Comparison of ENCODE assay signal across 9 cellular contexts in the genomic region with DNA sequence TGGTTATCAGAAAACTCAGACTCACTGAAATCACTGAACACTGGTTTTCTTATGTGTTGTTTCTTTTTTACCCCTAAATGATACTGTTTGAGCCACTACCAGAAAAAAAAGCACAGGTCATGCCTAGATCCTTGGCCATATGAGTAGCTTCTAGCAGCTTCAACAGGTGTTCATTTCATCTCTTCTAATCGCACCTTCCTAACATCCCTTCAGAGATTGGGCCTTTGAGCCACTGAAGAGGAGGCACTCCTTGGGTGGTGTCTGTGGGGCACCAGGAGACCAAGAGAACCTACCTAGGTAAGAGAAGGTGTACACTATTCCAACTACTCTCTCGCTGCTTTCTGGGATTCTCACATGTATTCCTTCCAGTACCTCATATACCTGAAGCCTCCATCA. TPM values are rescaled to one million over a fixed set of nuclear protein-coding genes. Genes with fewer than 3 reads are reported as not detected.
DNase-seq lines count a peak whose midpoint lies in the region; ATAC-seq and TF ChIP-seq lines count a peak whose summit lies in the region.
"Had no signal": no experiment of that assay in that cellular context is flagged by ENCODE, and none has a peak within 500 bp of the region (broad histone marks: within the 10 kb centered on the region; RNA-seq: fewer than 3 reads in every experiment).

No MANE protein-coding gene starts in this region.

- peak overlapping the region; percentile 91 for H3K27ac Mint-ChIP-seq in activated CD8-positive, alpha-beta T cell treated with anti-CD3 and anti-CD28 coated beads for 36 hours
- peak overlapping the region; percentile 59 for H3K27ac Mint-ChIP-seq in glutamatergic neuron (ENCODE audit: unreplicated experiment)

- in situ Hi-C loops in GM23248 (cut with MboI), result no loop called here

- H3F3A ChIP-seq in GM23248 (ENCODE audit: insufficient read depth), result peaks cover 72% of the 10 kb centered on the region

- H3K27ac ChIP-seq in GM23248, result peak overlapping the region; percentile 98
- H3K27ac ChIP-seq in spleen, result peak overlapping the region; percentile 71 to 94 (median 90)
- H3K27ac ChIP-seq: SJCRH30 had no signal

- CTCF ChIA-PET in activated CD8-positive, alpha-beta T cell treated with anti-CD3 and anti-CD28 coated beads for 36 hours (lab: Charles Lee), result interaction anchor here (1.0 to 1.5 kb wide), 4 partner anchors 18 to 148 kb away, joined by 3 to 7 read pairs (median 4); no protein-coding TSS in a partner anchor

- H3K4me3 ChIP-seq in GM23248 (peak overlapping the region; percentile 89), spleen (peak overlapping the region in 2 of 8 donors; percentile 73 to 90)

- no peak for TF ChIP-seq POLR2A in spleen (IDR thresholded peaks at IDR 0.05)

- peaks cover 63% of the 10 kb centered on the region for H3K79me2 ChIP-seq in GM23248 (ENCODE audit: insufficient read depth)

- H3K9me2 ChIP-seq in GM23248 (ENCODE audit: insufficient read depth), result no peaks in the 10 kb centered on the region

- H3K9me3 ChIP-seq in GM23248 (ENCODE audit: low read depth), result no peaks in the 10 kb centered on the region
- H3K9me3 ChIP-seq in spleen, result no peaks in the 10 kb centered on the region
- H3K9me3 ChIP-seq: SJCRH30 had no signal

- H3K27me3 Mint-ChIP-seq in activated CD8-positive, alpha-beta T cell treated with anti-CD3 and anti-CD28 coated beads for 36 hours, result no peaks in the 10 kb centered on the region
- H3K27me3 Mint-ChIP-seq in glutamatergic neuron (ENCODE audit: unreplicated experiment), result peaks cover 6% of the 10 kb centered on the region

- H3K9me3 Mint-ChIP-seq in activated CD8-positive, alpha-beta T cell treated with anti-CD3 and anti-CD28 coated beads for 36 hours, result no peaks in the 10 kb centered on the region
- H3K9me3 Mint-ChIP-seq in glutamatergic neuron (ENCODE audit: unreplicated experiment), result peaks cover 21% of the 10 kb centered on the region

- H3K4me1 ChIP-seq in GM23248 (ENCODE audit: insufficient read depth), result peaks cover 59% of the 10 kb centered on the region
- H3K4me1 ChIP-seq in spleen, result peaks cover 37 to 75% (median 55%) of the 10 kb centered on the region in 6 donors

- H3K4me3 Mint-ChIP-seq in activated CD8-positive, alpha-beta T cell treated with anti-CD3 and anti-CD28 coated beads for 36 hours, result peak overlapping the region; percentile 78
- peak overlapping the region; percentile 95 for H3K4me3 Mint-ChIP-seq in glutamatergic neuron (ENCODE audit: unreplicated experiment)

- no peak for ATAC-seq in activated CD8-positive, alpha-beta T cell treated with anti-CD3 and anti-CD28 coated beads for 36 hours
- no peak for ATAC-seq in HG03378 (IDR thresholded peaks at IDR 0.05; ENCODE audit: unreplicated experiment)

- H4K20me1 ChIP-seq in GM23248 (ENCODE audit: insufficient read depth), result no peaks in the 10 kb centered on the region; the same call in 1 of the 2 replicates

- POLR2A ChIA-PET in activated CD8-positive, alpha-beta T cell treated with anti-CD3 and anti-CD28 coated beads for 36 hours (lab: Charles Lee), result interaction anchor here (1.2 kb wide), 1 partner anchor 100 kb away, joined by 3 read pairs; no protein-coding TSS in a partner anchor

- H3K36me3 ChIP-seq in GM23248 (ENCODE audit: low read depth) (peaks cover 20% of the 10 kb centered on the region; the same call in 1 of the 2 replicates), spleen (peaks cover 0 to 5% (median 0%) of the 10 kb centered on the region in 6 donors)

- DNase-seq in GM23248, result no peak
- no peak for DNase-seq in activated CD8-positive, alpha-beta T cell treated with anti-CD3 and anti-CD28 coated beads for 36 hours
- no peak for DNase-seq in glutamatergic neuron
- peak; percentile 23 for DNase-seq in spleen
- DNase-seq in NCI-H1417 treated with DMSO at 0.1 percent for 48 hours (lab: John Stamatoyannopoulos, UW), result no peak
- no peak for DNase-seq in NOMO-1 (lab: John Stamatoyannopoulos, UW; ENCODE audit: unreplicated experiment in 2 of 2)
- DNase-seq: NCI-H1048 had no signal

- peak overlapping the region; percentile 97 for H3K4me2 ChIP-seq in GM23248 (ENCODE audit: unreplicated experiment)

- H3K36me3 Mint-ChIP-seq in activated CD8-positive, alpha-beta T cell treated with anti-CD3 and anti-CD28 coated beads for 36 hours (ENCODE audit: low read depth), result peaks cover 15% of the 10 kb centered on the region
- peaks cover 5% of the 10 kb centered on the region for H3K36me3 Mint-ChIP-seq in glutamatergic neuron (ENCODE audit: unreplicated experiment)

- no peak for TF ChIP-seq CTCF in activated CD8-positive, alpha-beta T cell treated with anti-CD3 and anti-CD28 coated beads for 36 hours (IDR thresholded peaks at IDR 0.05)
- TF ChIP-seq CTCF in glutamatergic neuron (IDR thresholded peaks at IDR 0.05; ENCODE audit: partially characterized antibody, unreplicated experiment) (no peak), spleen (IDR thresholded peaks at IDR 0.05 in 8 of 11, conservative IDR thresholded peaks at IDR 0.05 in 3 of 11) (no peak)

- H3K27me3 ChIP-seq in GM23248 (replicated peaks; ENCODE audit: insufficient read depth) (no peaks in the 10 kb centered on the region), spleen (replicated peaks in 1 of 7) (peaks cover 0 to 4% (median 0%) of the 10 kb centered on the region in 7 donors)
- H3K27me3 ChIP-seq: SJCRH30 had no signal

- H3K9ac ChIP-seq in GM23248, result peak overlapping the region; percentile 96

- H3K4me1 Mint-ChIP-seq in activated CD8-positive, alpha-beta T cell treated with anti-CD3 and anti-CD28 coated beads for 36 hours (ENCODE audit: low read depth), result peaks cover 43% of the 10 kb centered on the region
- peaks cover 60% of the 10 kb centered on the region for H3K4me1 Mint-ChIP-seq in glutamatergic neuron (ENCODE audit: low read depth, unreplicated experiment)

- no peak overlapping the region for H2AFZ ChIP-seq in GM23248

- intact Hi-C loops in activated CD8-positive, alpha-beta T cell treated with anti-CD3 and anti-CD28 coated beads for 36 hours (cut with micrococcal nuclease), result loop anchor here (5.0 to 10.0 kb wide), 3 partner anchors 69 to 301 kb away; no protein-coding TSS in a partner anchor
- intact Hi-C loops in spleen (cut with DNase I; ENCODE audit: low total_unique reads), result loop anchor here (10.0 kb wide), 2 partner anchors 61 to 91 kb away; no protein-coding TSS in a partner anchor

- WGBS in GM23248 (ENCODE audit: low coverage in 1 of 2, low lambda C conversion rate in 2 of 2, missing lambda C conversion rate in 2 of 2), 2 experiments, result 93 to 94% methylated on average over 2 of the region's 2 CpGs
- 87 to 97% (median 88%) methylated on average over 2 of the region's 2 CpGs for WGBS in spleen, 5 donors

RNA-seq across cellular contexts. Expression of a gene that starts 2.5 kb away (rescaled TPM):
- 116 and 137 TPM in 2 replicates for total RNA-seq in GM23248 (2014; rRNA removed; shearing (Covaris generic))
- polyA plus RNA-seq in GM23248 (2016; fragmentation: Nextera tagmentation; extraction: Ambion mirVana) (32.0 and 32.1 TPM in 2 replicates), spleen (1 to 10 TPM; 3.1 to 6.3 (median 3.4) TPM)
- 10 to 100 TPM; 24.5 to 25.8 TPM for total RNA-seq in activated CD8-positive, alpha-beta T cell treated with anti-CD3 and anti-CD28 coated beads for 36 hours
- total RNA-seq in glutamatergic neuron (ENCODE audit: unreplicated experiment) (32.7 TPM), spleen (10 to 100 TPM; 52.1 to 87.9 (median 74.4) TPM)
